ENCODE assay signal across 20 cellular contexts in the genomic region with DNA sequence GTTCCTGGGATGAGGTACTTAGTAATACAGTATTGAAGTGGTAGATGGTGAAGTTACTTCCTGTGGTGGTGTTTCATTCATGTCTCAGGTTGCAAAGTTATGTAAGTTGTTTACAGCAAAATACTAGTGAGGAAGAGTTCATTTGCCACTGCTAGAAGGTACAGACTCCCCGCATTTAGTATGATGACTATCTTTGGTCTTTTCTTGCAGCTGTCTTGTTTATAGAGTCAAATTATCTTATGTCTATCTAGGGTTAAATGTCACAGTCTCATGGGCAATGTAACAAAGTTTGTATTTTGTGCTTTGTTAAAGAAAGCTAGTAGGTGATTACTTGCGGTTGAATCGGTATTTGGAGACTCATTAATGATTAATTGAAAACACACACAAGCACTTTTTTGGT. TPM values are rescaled to one million over a fixed set of nuclear protein-coding genes. Genes with fewer than 3 reads are reported as not detected.
DNase-seq lines count a peak whose midpoint lies in the region; ATAC-seq and TF ChIP-seq lines count a peak whose summit lies in the region.
"Had no signal": no experiment of that assay in that cellular context is flagged by ENCODE, and none has a peak within 500 bp of the region (broad histone marks: within the 10 kb centered on the region; RNA-seq: fewer than 3 reads in every experiment).

No MANE protein-coding gene starts in this region.

- no TSS peak for BruUV-seq in Calu3 (replicated peaks; lab: Mats Ljungman, UMichigan)

- H3K27me3 ChIP-seq in naive thymus-derived CD4-positive, alpha-beta T cell (ENCODE audit: control insufficient read depth in 2 of 2, insufficient read depth in 2 of 2, low read length in 2 of 2) = no peaks in the 10 kb centered on the region
- H3K27me3 ChIP-seq: BE2C, ovary, SJSA1, stomach had no signal

- in situ Hi-C loops in ACHN (cut with HindIII; ENCODE audit: low pct_ligation_motif_present, low pct_unique_long_range_greater_than_20kb, low sequenced_read_pairs) = no loop called here

- H3K27ac ChIP-seq in naive thymus-derived CD4-positive, alpha-beta T cell (ENCODE audit: low read depth, low read length) = no peak overlapping the region
- H3K27ac ChIP-seq: ovary, SJSA1, stomach had no signal

- TF ChIP-seq CTCF in Calu3 (IDR thresholded peaks at IDR 0.05; ENCODE audit: unreplicated experiment) (no peak), choroid plexus epithelial cell (conservative IDR thresholded peaks at IDR 0.05; ENCODE audit: low read depth, low read length) (no peak)

- intact Hi-C loops in Calu3 (cut with micrococcal nuclease; ENCODE audit: unreplicated experiment) = no loop called here
- intact Hi-C loops in naive thymus-derived CD4-positive, alpha-beta T cell (cut with micrococcal nuclease) = loop anchor here (1.0 to 2.0 kb wide), 3 partner anchors 16 to 50 kb away; partner anchors contain the start of gene LRRC8D (in 1 of the 2)

- no peak overlapping the region for H3K4me3 ChIP-seq in choroid plexus epithelial cell (ENCODE audit: low read depth, low read length)
- H3K4me3 ChIP-seq in naive thymus-derived CD4-positive, alpha-beta T cell (ENCODE audit: low read length) = no peak overlapping the region
- H3K4me3 ChIP-seq: ovary, SJSA1, smooth muscle cell, stomach had no signal

- H3K4me3 Mint-ChIP-seq in Calu3 (ENCODE audit: low read depth, unreplicated experiment) = peak overlapping the region; percentile 32
- H3K4me3 Mint-ChIP-seq in naive thymus-derived CD4-positive, alpha-beta T cell = peak overlapping the region; percentile 4 to 83 (median 43)
- H3K4me3 Mint-ChIP-seq: endodermal cell, type B pancreatic cell had no signal

- DNase-seq in Calu3 (no peak), M059J (ENCODE audit: low read depth) (peak; percentile 49), choroid plexus epithelial cell (ENCODE audit: low read depth) (peak; percentile 39), ACHN (no peak), ureter (ENCODE audit: low spot score) (no peak), NCI-H1105 (lab: John Stamatoyannopoulos, UW) (no peak)
- DNase-seq in naive thymus-derived CD4-positive, alpha-beta T cell = peak in 7 of 9 donors; percentile 34 to 76 (median 61)
- DNase-seq: aorta; BE2C; endodermal cell; GF-D8; H7; NCI-H1436 treated with DMSO at 0.1 percent for 48 hours; ovary; PC-3; stimulated activated CD4-positive, alpha-beta T cell treated with anti-CD3 and anti-CD28 coated beads, Interleukin-4, amount 100 ng/mL, for 1 hour; stomach had no signal

- peaks cover 2% of the 10 kb centered on the region for H3K9me3 Mint-ChIP-seq in Calu3 (ENCODE audit: low read depth, unreplicated experiment)
- peaks cover 0 to 4% (median 0%) of the 10 kb centered on the region in 11 donors for H3K9me3 Mint-ChIP-seq in naive thymus-derived CD4-positive, alpha-beta T cell
- H3K9me3 Mint-ChIP-seq: endodermal cell, type B pancreatic cell had no signal

- POLR2A ChIA-PET in naive thymus-derived CD4-positive, alpha-beta T cell (lab: Charles Lee) = interaction anchor here (0.6 to 6.0 kb wide), 3 partner anchors 28 to 163 kb away, joined by 3 to 25 read pairs (median 3); no protein-coding TSS in a partner anchor

- CTCF ChIA-PET in Calu3 (lab: Charles Lee) = interaction anchor here (1.0 kb wide), 1 partner anchor 12 kb away, joined by 3 read pairs; no protein-coding TSS in a partner anchor
- CTCF ChIA-PET in naive thymus-derived CD4-positive, alpha-beta T cell (lab: Charles Lee) = interaction anchor here (0.6 kb wide), 1 partner anchor 66 kb away, joined by 4 read pairs; no protein-coding TSS in a partner anchor

- H3K27me3 Mint-ChIP-seq in Calu3 (ENCODE audit: unreplicated experiment) = no peaks in the 10 kb centered on the region
- no peaks in the 10 kb centered on the region for H3K27me3 Mint-ChIP-seq in naive thymus-derived CD4-positive, alpha-beta T cell
- H3K27me3 Mint-ChIP-seq: type B pancreatic cell had no signal

- peaks cover 0 to 6% (median 0%) of the 10 kb centered on the region in 3 experiments for H3K36me3 ChIP-seq in naive thymus-derived CD4-positive, alpha-beta T cell (ENCODE audit: control insufficient read depth in 2 of 3, insufficient read depth in 3 of 3, low read length in 3 of 3)
- H3K36me3 ChIP-seq: BE2C, ovary had no signal

- H3K4me1 Mint-ChIP-seq in Calu3 (ENCODE audit: low read depth, unreplicated experiment) = peaks cover 39% of the 10 kb centered on the region
- H3K4me1 Mint-ChIP-seq in naive thymus-derived CD4-positive, alpha-beta T cell = peaks cover 25 to 85% (median 61%) of the 10 kb centered on the region in 7 donors

- ATAC-seq in naive thymus-derived CD4-positive, alpha-beta T cell = peak; percentile 93
- ATAC-seq: PC-3 had no signal

- H3K9me3 ChIP-seq in naive thymus-derived CD4-positive, alpha-beta T cell (ENCODE audit: control insufficient read depth in 2 of 3, low read length in 3 of 3) = no peaks in the 10 kb centered on the region
- H3K9me3 ChIP-seq: BE2C, ovary, SJSA1, stomach had no signal

- peaks cover 4% of the 10 kb centered on the region for H3K36me3 Mint-ChIP-seq in Calu3 (ENCODE audit: insufficient read depth, unreplicated experiment)
- H3K36me3 Mint-ChIP-seq in naive thymus-derived CD4-positive, alpha-beta T cell = peaks cover 7 to 47% (median 40%) of the 10 kb centered on the region in 5 donors

- peaks cover 5 to 21% of the 10 kb centered on the region in 2 donors for H3K4me1 ChIP-seq in naive thymus-derived CD4-positive, alpha-beta T cell (ENCODE audit: control insufficient read depth in 2 of 2, insufficient read depth in 2 of 2, low read length in 2 of 2)

- no peak overlapping the region for H3K27ac Mint-ChIP-seq in Calu3 (ENCODE audit: unreplicated experiment)
- H3K27ac Mint-ChIP-seq in naive thymus-derived CD4-positive, alpha-beta T cell = peak overlapping the region; percentile 65 to 97 (median 85)
- H3K27ac Mint-ChIP-seq: endodermal cell, type B pancreatic cell had no signal

RNA-seq across cellular contexts. Expression of gene LRRC8D, which starts 50.2 kb away (rescaled TPM):
- total RNA-seq in Calu3 (2022) (22.3 and 27.8 TPM in 2 replicates), ureter (17.8 TPM)
- total RNA-seq in M059J (2014; rRNA removed; shearing (Covaris generic)) = 66.7 and 96.9 TPM in 2 replicates
- total RNA-seq in naive thymus-derived CD4-positive, alpha-beta T cell = 10 to 100 TPM; 21.1 to 42.6 (median 37.3) TPM
- 10 to 100 TPM; 47.7 to 65.7 TPM for polyA plus RNA-seq in naive thymus-derived CD4-positive, alpha-beta T cell

Comparison
In these comparisons a context has a peak if more than half of its experiments do, and no peak if none do; other contexts are left out.
1. DNase-seq: peak in M059J (single experiment), choroid plexus epithelial cell (single experiment) and naive thymus-derived CD4-positive, alpha-beta T cell (7 of 9); none in Calu3 (single experiment), ACHN (single experiment), ureter (single experiment) and NCI-H1105 (single experiment).